Comparison of ENCODE assay signal across 20 cellular contexts in genomic region chr22:43505896-43506295, GRCh38.
DNase-seq lines count a peak whose midpoint lies in the region; ATAC-seq and TF ChIP-seq lines count a peak whose summit lies in the region.
"Had no signal": no experiment of that assay in that cellular context is flagged by ENCODE, and none has a peak within 500 bp of the region (broad histone marks: within the 10 kb centered on the region; RNA-seq: fewer than 3 reads in every experiment).

No MANE protein-coding gene starts in this region.

- H4K8ac ChIP-seq in neuronal stem cell (ENCODE audit: low read depth, low read length): no peak overlapping the region

- H3K27ac Mint-ChIP-seq in GM23338: no peak overlapping the region
- H3K27ac Mint-ChIP-seq: CD14-positive monocyte; CD4-positive, alpha-beta T cell; CD8-positive, alpha-beta memory T cell had no signal

- H3K9ac ChIP-seq in neuronal stem cell (ENCODE audit: low read depth, low read length, poor library complexity): no peak overlapping the region
- H3K9ac ChIP-seq: BLaER1 treated with 17β-estradiol and CSF1 and Interleukin-3, amounts not matched to agents 10 nM and 100 nM had no signal

- H2AFZ ChIP-seq in GM23338: no peak overlapping the region
- H2AFZ ChIP-seq in neuronal stem cell (ENCODE audit: low read length): no peak overlapping the region

- DNase-seq in GM23338 (ENCODE audit: low spot score) (no peak), RWPE1 (ENCODE audit: low spot score) (no peak), neuronal stem cell (ENCODE audit: low spot score) (no peak), NCI-H1436 (lab: John Stamatoyannopoulos, UW) (no peak), mesenteric fat pad (ENCODE audit: low spot score) (no peak), amniotic stem cell (lab: John Stamatoyannopoulos, UW) (no peak)
- DNase-seq: 8988T; ACHN; AML-193; BE2C; CD4-positive, alpha-beta T cell; CD8-positive, alpha-beta memory T cell; DMS53; DMS79 treated with DMSO at 0.1 percent for 48 hours; GF-D8; GOT3; HCEC 1CT had no signal

- H3K27ac ChIP-seq in GM23338 (ENCODE audit: low read depth) (no peak overlapping the region), RWPE1 (peak overlapping the region; percentile 15; the same call in 1 of the 2 replicates), neuronal stem cell (replicated peaks; ENCODE audit: low read length) (no peak overlapping the region)
- H3K27ac ChIP-seq: A549; BLaER1 treated with 17β-estradiol and CSF1 and Interleukin-3, amounts not matched to agents 10 nM and 100 nM had no signal

- H3K23ac ChIP-seq in neuronal stem cell (ENCODE audit: low read depth, low read length, poor library complexity): no peak overlapping the region

- no peak overlapping the region for H4K91ac ChIP-seq in neuronal stem cell (ENCODE audit: low read depth, low read length, poor library complexity)

- H4K20me1 ChIP-seq in GM23338 (replicated peaks; ENCODE audit: insufficient read depth): no peaks in the 10 kb centered on the region
- H4K20me1 ChIP-seq: BLaER1 treated with 17β-estradiol and CSF1 and Interleukin-3, amounts not matched to agents 10 nM and 100 nM had no signal

- H3K4me3 ChIP-seq in GM23338 (no peak overlapping the region), neuronal stem cell (ENCODE audit: low read length in 2 of 2) (no peak overlapping the region)
- H3K4me3 ChIP-seq: A549; BLaER1 treated with 17β-estradiol and CSF1 and Interleukin-3, amounts not matched to agents 10 nM and 100 nM had no signal

- peaks cover 5% of the 10 kb centered on the region for H3K27me3 Mint-ChIP-seq in GM23338 (ENCODE audit: insufficient read depth, low read depth, poor library complexity)
- H3K27me3 Mint-ChIP-seq: CD4-positive, alpha-beta T cell had no signal

- no peaks in the 10 kb centered on the region for H3K4me1 Mint-ChIP-seq in GM23338
- H3K4me1 Mint-ChIP-seq: CD14-positive monocyte; CD8-positive, alpha-beta memory T cell had no signal

- TF ChIP-seq CTCF in GM23338 (conservative IDR thresholded peaks at IDR 0.05; ENCODE audit: low read depth in 2 of 2) (no peak), RWPE1 (conservative IDR thresholded peaks at IDR 0.05; ENCODE audit: low read depth) (no peak)

- H2BK15ac ChIP-seq in neuronal stem cell (ENCODE audit: low read length): no peak overlapping the region

- no peak overlapping the region for H2BK12ac ChIP-seq in neuronal stem cell (ENCODE audit: low read length)

- H2AK5ac ChIP-seq in neuronal stem cell (ENCODE audit: low read depth, low read length): no peak overlapping the region

- H3K14ac ChIP-seq in neuronal stem cell (ENCODE audit: low read length): peak overlapping the region; percentile 50

- peak; percentile 32; the same call in 1 of the 3 replicates for ATAC-seq in GM23338
- ATAC-seq: A549 had no signal

- no CpG with 5 or more reads among the region's 8 CpGs for WGBS in neuronal stem cell (ENCODE audit: extremely low coverage in 2 of 2, insufficient read length in 2 of 2, insufficient replicate concordance in 1 of 2), 2 donors

- H3K18ac ChIP-seq in neuronal stem cell (ENCODE audit: low read length): peak overlapping the region; percentile 46

- no peaks in the 10 kb centered on the region for H3K79me2 ChIP-seq in GM23338 (replicated peaks; ENCODE audit: insufficient read depth)

- H3K4ac ChIP-seq in neuronal stem cell (ENCODE audit: low read length): no peak overlapping the region

- H3K4me1 ChIP-seq in GM23338 (ENCODE audit: insufficient read depth): no peaks in the 10 kb centered on the region
- H3K4me1 ChIP-seq in neuronal stem cell (ENCODE audit: control insufficient read depth in 2 of 2, insufficient read depth in 1 of 2, low read depth in 1 of 2, low read length in 2 of 2): peaks cover 0 to 10% of the 10 kb centered on the region in 2 donors
- H3K4me1 ChIP-seq: A549; BE2C; BLaER1 treated with 17β-estradiol and CSF1 and Interleukin-3, amounts not matched to agents 10 nM and 100 nM had no signal

- H3K9me3 Mint-ChIP-seq in GM23338: peaks cover 4% of the 10 kb centered on the region; the same call in 2 of the 3 replicates
- H3K9me3 Mint-ChIP-seq: CD4-positive, alpha-beta T cell; CD8-positive, alpha-beta memory T cell had no signal

- no peaks in the 10 kb centered on the region for H3F3A ChIP-seq in GM23338 (replicated peaks; ENCODE audit: low read depth)

- H3K4me3 Mint-ChIP-seq in GM23338: no peak overlapping the region
- H3K4me3 Mint-ChIP-seq: CD14-positive monocyte; CD4-positive, alpha-beta T cell; CD8-positive, alpha-beta memory T cell had no signal

- H3K36me3 Mint-ChIP-seq in GM23338 (ENCODE audit: low read depth): no peaks in the 10 kb centered on the region
- H3K36me3 Mint-ChIP-seq: CD14-positive monocyte; CD8-positive, alpha-beta memory T cell had no signal

- no peak overlapping the region for H2BK120ac ChIP-seq in neuronal stem cell (ENCODE audit: low read depth, low read length)

- no peaks in the 10 kb centered on the region for H3K27me3 ChIP-seq in GM23338 (ENCODE audit: insufficient read depth)
- H3K27me3 ChIP-seq in neuronal stem cell (ENCODE audit: control insufficient read depth in 3 of 3, insufficient read depth in 3 of 3, low read depth in 1 of 3, low read length in 3 of 3): no peaks in the 10 kb centered on the region
- H3K27me3 ChIP-seq: BE2C; BLaER1 treated with 17β-estradiol and CSF1 and Interleukin-3, amounts not matched to agents 10 nM and 100 nM had no signal

- CTCF ChIA-PET in RWPE1 (lab: Yijun Ruan, JAX): no interaction called here

- H3K79me1 ChIP-seq in neuronal stem cell (ENCODE audit: low read depth, low read length): peaks cover 2% of the 10 kb centered on the region

- H3K4me2 ChIP-seq in GM23338: no peak overlapping the region
- H3K4me2 ChIP-seq in neuronal stem cell (ENCODE audit: insufficient read depth, low read length, poor library complexity, severe bottlenecking): no peak overlapping the region
- H3K4me2 ChIP-seq: A549; BLaER1 treated with 17β-estradiol and CSF1 and Interleukin-3, amounts not matched to agents 10 nM and 100 nM had no signal

- peaks cover 0 to 5% of the 10 kb centered on the region in 2 donors for H3K9me3 ChIP-seq in neuronal stem cell (replicated peaks in 1 of 2; ENCODE audit: control insufficient read depth in 2 of 2, insufficient read depth in 1 of 2, low read depth in 1 of 2, low read length in 2 of 2)
- H3K9me3 ChIP-seq: A549; BE2C; BLaER1 treated with 17β-estradiol and CSF1 and Interleukin-3, amounts not matched to agents 10 nM and 100 nM had no signal

- H3K36me3 ChIP-seq in GM23338 (ENCODE audit: insufficient read depth) (no peaks in the 10 kb centered on the region), neuronal stem cell (replicated peaks in 1 of 2; ENCODE audit: control insufficient read depth in 2 of 2, insufficient read depth in 2 of 2, low read length in 2 of 2) (peaks cover 0 to 4% of the 10 kb centered on the region in 2 donors)
- H3K36me3 ChIP-seq: BE2C; BLaER1 treated with 17β-estradiol and CSF1 and Interleukin-3, amounts not matched to agents 10 nM and 100 nM had no signal

- H2BK5ac ChIP-seq in neuronal stem cell (ENCODE audit: low read length): no peak overlapping the region

- peaks cover 15% of the 10 kb centered on the region; the same call in 1 of the 2 replicates for H3K9me2 ChIP-seq in GM23338 (ENCODE audit: insufficient read depth)

- POLR2A ChIA-PET in RWPE1 (lab: Yijun Ruan, JAX; ENCODE audit: low non-redundant PET): no interaction called here

TF ChIP-seq in GM23338, 12 proteins besides CTCF, POLR2A, EP300 and RAD21 (continues in another document):
- no peak for TF ChIP-seq CREB1 (CRISPR knock-in tag; IDR thresholded peaks at IDR 0.05; ENCODE audit: low read depth)
- no peak for TF ChIP-seq JUNB (IDR thresholded peaks at IDR 0.05; ENCODE audit: unreplicated experiment)
- TF ChIP-seq ETS1 (IDR thresholded peaks at IDR 0.05): no peak
- TF ChIP-seq ZNF114 (CRISPR knock-in tag; IDR thresholded peaks at IDR 0.05): no peak
- no peak for TF ChIP-seq POLR2AphosphoS5 (IDR thresholded peaks at IDR 0.05; ENCODE audit: low read depth)
- no peak for TF ChIP-seq REST (IDR thresholded peaks at IDR 0.05; ENCODE audit: unreplicated experiment)
- TF ChIP-seq STAT1 (IDR thresholded peaks at IDR 0.05; ENCODE audit: unreplicated experiment): no peak
